Comparison of ENCODE assay signal across 1 cellular context in genomic region chr15:50546566-50546965, GRCh38.
A peak's percentile ranks its signal among the peaks of the same experiment; 100 is the strongest.
TF ChIP-seq lines count a peak whose summit lies in the region.

TSS of gene USP50 (minus strand) at chr15:50546666. CDS start at chr15:50546525, 141 bp downstream.

TF ChIP-seq in K562, 482 proteins besides CTCF, POLR2A, EP300 and RAD21 (continued from another document):
- 0 out of 2 replicates have a peak, but pooled peaks have one; percentile 10 for TF ChIP-seq MGA (IDR thresholded peaks at IDR 0.05)
- TF ChIP-seq THAP7 (CRISPR knock-in tag; IDR thresholded peaks at IDR 0.05) = no peak
